16 cellular contexts compared by ENCODE assay signal in genomic region chr18:36299010-36299409, GRCh38. TPM values are rescaled to one million over a fixed set of nuclear protein-coding genes. Genes with fewer than 3 reads are reported as not detected.
DNase-seq lines count a peak whose midpoint lies in the region; ATAC-seq and TF ChIP-seq lines count a peak whose summit lies in the region.
"Had no signal": no experiment of that assay in that cellular context is flagged by ENCODE, and none has a peak within 500 bp of the region (broad histone marks: within the 10 kb centered on the region; RNA-seq: fewer than 3 reads in every experiment).

No MANE protein-coding gene starts in this region.

- H3K4me1 ChIP-seq in CD8-positive, alpha-beta memory T cell (ENCODE audit: insufficient read depth, low read length), result no peaks in the 10 kb centered on the region
- H3K4me1 ChIP-seq in HUES6 (ENCODE audit: control insufficient read depth, insufficient read depth, low read length), result 0 out of 2 replicates have a peak, but pooled peaks cover 3% of the 10 kb centered on the region
- peaks cover 17% of the 10 kb centered on the region for H3K4me1 ChIP-seq in ectodermal cell (ENCODE audit: control insufficient read depth, insufficient read depth, low read length)
- no peaks in the 10 kb centered on the region for H3K4me1 ChIP-seq in aorta (ENCODE audit: control insufficient read depth in 1 of 2, insufficient read depth in 2 of 2, low read length in 2 of 2)

- CTCF ChIA-PET in CD8-positive, alpha-beta memory T cell (lab: Charles Lee), result no interaction called here

- POLR2A ChIA-PET in CD8-positive, alpha-beta memory T cell (lab: Charles Lee), result no interaction called here

- WGBS in ectodermal cell, 2 experiments, result 80 to 83% methylated on average over 6 of the region's 6 CpGs
- 73 to 86% methylated on average over 6 of the region's 6 CpGs for WGBS in aorta, 2 donors

- no peak overlapping the region for H3K27ac Mint-ChIP-seq in CD8-positive, alpha-beta memory T cell
- no peak overlapping the region for H3K27ac Mint-ChIP-seq in nephron progenitor cell
- H3K27ac Mint-ChIP-seq: activated CD4-positive, alpha-beta memory T cell treated with anti-CD3 and anti-CD28 coated beads, Interleukin-2, amount 10 ng/mL, durations not matched to agents 7 days and 5 days; dendritic cell treated with granulocyte-macrophage colony-stimulating factor and Interleukin-4, amounts not matched to agents 40 ng/mL and 50 ng/mL, for 4 days had no signal

- no peaks in the 10 kb centered on the region for H3K36me3 Mint-ChIP-seq in CD8-positive, alpha-beta memory T cell
- no peaks in the 10 kb centered on the region for H3K36me3 Mint-ChIP-seq in nephron progenitor cell (ENCODE audit: low read depth)

- H3K36me3 ChIP-seq in CD8-positive, alpha-beta memory T cell (ENCODE audit: insufficient read depth, low read length), result no peaks in the 10 kb centered on the region
- H3K36me3 ChIP-seq in HUES6 (ENCODE audit: control insufficient read depth, insufficient read depth, low read length) (no peaks in the 10 kb centered on the region), ectodermal cell (ENCODE audit: control insufficient read depth, insufficient read depth, low read length) (peaks cover 2% of the 10 kb centered on the region), aorta (ENCODE audit: control insufficient read depth in 1 of 2, insufficient read depth in 2 of 2, low read length in 1 of 2) (no peaks in the 10 kb centered on the region)
- H3K36me3 ChIP-seq: Peyer's patch, suprapubic skin had no signal

- peaks cover 28% of the 10 kb centered on the region for H3K27me3 ChIP-seq in CD8-positive, alpha-beta memory T cell (ENCODE audit: insufficient read depth, low read length, poor library complexity, severe bottlenecking)
- H3K27me3 ChIP-seq in HUES6 (ENCODE audit: control insufficient read depth, insufficient read depth, low read length), result peaks cover 73% of the 10 kb centered on the region
- H3K27me3 ChIP-seq in ectodermal cell (ENCODE audit: control insufficient read depth, insufficient read depth, low read length, poor library complexity, severe bottlenecking), result peaks cover 24% of the 10 kb centered on the region
- H3K27me3 ChIP-seq in aorta (ENCODE audit: control insufficient read depth in 1 of 2, insufficient read depth in 2 of 2, low read length in 1 of 2), result no peaks in the 10 kb centered on the region

- no peak overlapping the region for H3K27ac ChIP-seq in CD8-positive, alpha-beta memory T cell (ENCODE audit: low read depth, low read length)
- H3K27ac ChIP-seq in HUES6 (ENCODE audit: low read depth, low read length), result no peak overlapping the region
- H3K27ac ChIP-seq in ectodermal cell (ENCODE audit: insufficient read depth, low read depth, low read length, poor library complexity, severe bottlenecking), result no peak overlapping the region
- no peak overlapping the region for H3K27ac ChIP-seq in aorta (ENCODE audit: low read depth in 1 of 2, low read length in 2 of 2)
- H3K27ac ChIP-seq: Peyer's patch, suprapubic skin had no signal

- intact Hi-C loops in aorta (cut with DNase I), result loop anchor here (5.0 to 10.0 kb wide), 4 partner anchors 68 to 456 kb away; no protein-coding TSS in a partner anchor

- H3K9ac ChIP-seq in HUES6 (ENCODE audit: low read length), result no peak overlapping the region

- H3K4me3 ChIP-seq in CD8-positive, alpha-beta memory T cell (ENCODE audit: low read length), result no peak overlapping the region
- peak overlapping the region; percentile 80 for H3K4me3 ChIP-seq in HUES6 (ENCODE audit: low read depth, low read length)
- peak overlapping the region; percentile 95 for H3K4me3 ChIP-seq in ectodermal cell (ENCODE audit: insufficient read depth, low read depth, low read length)
- H3K4me3 ChIP-seq in aorta (ENCODE audit: low read length in 2 of 2), result no peak overlapping the region

- H3K9me3 Mint-ChIP-seq in CD8-positive, alpha-beta memory T cell, result no peaks in the 10 kb centered on the region
- peaks cover 3% of the 10 kb centered on the region for H3K9me3 Mint-ChIP-seq in nephron progenitor cell
- H3K9me3 Mint-ChIP-seq: activated CD4-positive, alpha-beta memory T cell treated with anti-CD3 and anti-CD28 coated beads, Interleukin-2, amount 10 ng/mL, durations not matched to agents 7 days and 5 days; dendritic cell treated with granulocyte-macrophage colony-stimulating factor and Interleukin-4, amounts not matched to agents 40 ng/mL and 50 ng/mL, for 4 days had no signal

- ATAC-seq in GM21447 (IDR thresholded peaks at IDR 0.05; ENCODE audit: unreplicated experiment) (no peak), aorta (ENCODE audit: low FRiP score) (no peak)

- H3K27me3 Mint-ChIP-seq in CD8-positive, alpha-beta memory T cell, result peaks cover 13 to 46% of the 10 kb centered on the region in 2 donors
- peaks cover 12% of the 10 kb centered on the region for H3K27me3 Mint-ChIP-seq in nephron progenitor cell (ENCODE audit: low read depth, poor library complexity)

- DNase-seq in CD8-positive, alpha-beta memory T cell, result no peak
- DNase-seq in nephron progenitor cell, result no peak
- no peak for DNase-seq in NCI-H526 (lab: John Stamatoyannopoulos, UW)
- no peak for DNase-seq in GM03348 (ENCODE audit: low spot score)
- DNase-seq in aorta, result no peak
- DNase-seq: activated CD4-positive, alpha-beta memory T cell treated with anti-CD3 and anti-CD28 coated beads, Interleukin-2, amount 10 ng/mL, durations not matched to agents 7 days and 5 days; activated naive CD4-positive, alpha-beta T cell treated with Interleukin-2 at 50 U/mL for 16 hours; GF-D8; Peyer's patch had no signal

- H3K4me3 Mint-ChIP-seq in CD8-positive, alpha-beta memory T cell, result peak overlapping the region; percentile 7 to 51 (median 35)
- peak overlapping the region; percentile 74 for H3K4me3 Mint-ChIP-seq in nephron progenitor cell
- H3K4me3 Mint-ChIP-seq: activated CD4-positive, alpha-beta memory T cell treated with anti-CD3 and anti-CD28 coated beads, Interleukin-2, amount 10 ng/mL, durations not matched to agents 7 days and 5 days; dendritic cell treated with granulocyte-macrophage colony-stimulating factor and Interleukin-4, amounts not matched to agents 40 ng/mL and 50 ng/mL, for 4 days had no signal

- no peaks in the 10 kb centered on the region for H3K9me3 ChIP-seq in CD8-positive, alpha-beta memory T cell (ENCODE audit: low read length)
- H3K9me3 ChIP-seq in HUES6 (ENCODE audit: control insufficient read depth, insufficient read depth, low read depth, low read length), result no peaks in the 10 kb centered on the region
- no peaks in the 10 kb centered on the region for H3K9me3 ChIP-seq in ectodermal cell (ENCODE audit: control insufficient read depth, low read length)
- no peaks in the 10 kb centered on the region for H3K9me3 ChIP-seq in aorta (ENCODE audit: control insufficient read depth, low read length)
- H3K9me3 ChIP-seq: Peyer's patch, suprapubic skin had no signal

- peaks cover 0 to 2% (median 0%) of the 10 kb centered on the region in 3 donors for H3K4me1 Mint-ChIP-seq in CD8-positive, alpha-beta memory T cell
- peaks cover 40% of the 10 kb centered on the region for H3K4me1 Mint-ChIP-seq in nephron progenitor cell
- H3K4me1 Mint-ChIP-seq: activated CD4-positive, alpha-beta memory T cell treated with anti-CD3 and anti-CD28 coated beads, Interleukin-2, amount 10 ng/mL, durations not matched to agents 7 days and 5 days had no signal

- TF ChIP-seq CTCF in nephron progenitor cell (IDR thresholded peaks at IDR 0.05), result no peak

RNA-seq across cellular contexts. Expression of gene FHOD3, which starts 1.5 kb away (rescaled TPM):
- not detected for total RNA-seq in CD8-positive, alpha-beta memory T cell
- not detected for polyA plus RNA-seq in CD8-positive, alpha-beta memory T cell
- 62.2 TPM for polyA plus RNA-seq in ectodermal cell (2013, experiment 1 of 4)
- polyA plus RNA-seq in ectodermal cell (2013, experiment 2 of 4), result 65.9 TPM
- 46.4 TPM for polyA plus RNA-seq in ectodermal cell (2013, experiment 3 of 4)
- polyA plus RNA-seq in ectodermal cell (2013, experiment 4 of 4), result 53.3 TPM
- total RNA-seq in aorta, result 10 to 100 TPM; 31.2 to 42.0 TPM
- polyA plus RNA-seq in aorta, result 1 to 10 TPM; 6.2 to 9.6 TPM
- total RNA-seq: activated CD4-positive, alpha-beta memory T cell treated with anti-CD3 and anti-CD28 coated beads, Interleukin-2, amount 10 ng/mL, durations not matched to agents 7 days and 5 days; T-helper 1 cell treated with Interleukin-12 subunit alpha and Interleukin-12 subunit beta and Interleukin-4 antibody, amounts not matched to agents 30 ng/mL and 1 ng/mL, for 36 hours had no signal
- polyA plus RNA-seq: HepG2 had no signal

Comparison
In these comparisons a context has a peak if more than half of its experiments do, and no peak if none do; other contexts are left out.
1. H3K4me3 ChIP-seq: peak in HUES6 (single experiment) and ectodermal cell (single experiment); none in CD8-positive, alpha-beta memory T cell (single experiment) and aorta (0 of 2).
2. RNA of gene FHOD3, which starts 1.5 kb away (total RNA-seq): 31.2 to 42.0 TPM in aorta; not detected in CD8-positive, alpha-beta memory T cell; every median in the first group is over 10 times any median in the second.